Comparison of ENCODE assay signal across 12 cellular contexts in genomic region chr2:25912851-25913695, GRCh38. TPM values are rescaled to one million over a fixed set of nuclear protein-coding genes. Genes with fewer than 3 reads are reported as not detected.
A peak's percentile ranks its signal among the peaks of the same experiment; 100 is the strongest.
DNase-seq lines count a peak whose midpoint lies in the region; ATAC-seq and TF ChIP-seq lines count a peak whose summit lies in the region.
"Had no signal": no experiment of that assay in that cellular context is flagged by ENCODE, and none has a peak within 500 bp of the region (broad histone marks: within the 10 kb centered on the region; RNA-seq: fewer than 3 reads in every experiment).

No MANE protein-coding gene starts in this region.

- CTCF ChIA-PET in activated naive CD4-positive, alpha-beta T cell treated with anti-CD3 and anti-CD28 coated beads, Interleukin-2, amount 10 ng/mL, durations not matched to agents 7 days and 5 days (lab: Charles Lee) = no interaction called here

- no peaks in the 10 kb centered on the region for H3K79me2 ChIP-seq in hepatocyte

- no peaks in the 10 kb centered on the region for H3K9me2 ChIP-seq in hepatocyte (replicated peaks; ENCODE audit: insufficient read depth)

- H3K4me3 ChIP-seq in cardiac muscle cell = no peak overlapping the region
- H3K4me3 ChIP-seq in RWPE2 (ENCODE audit: severe bottlenecking) = no peak overlapping the region
- H3K4me3 ChIP-seq in hepatocyte = no peak overlapping the region
- no peak overlapping the region for H3K4me3 ChIP-seq in esophagus squamous epithelium
- H3K4me3 ChIP-seq: body of pancreas had no signal

- H3K9me3 ChIP-seq in cardiac muscle cell (ENCODE audit: low read depth) = no peaks in the 10 kb centered on the region
- H3K9me3 ChIP-seq in RWPE2 (ENCODE audit: severe bottlenecking) = no peaks in the 10 kb centered on the region
- no peaks in the 10 kb centered on the region for H3K9me3 ChIP-seq in hepatocyte (ENCODE audit: low read depth)
- no peaks in the 10 kb centered on the region for H3K9me3 ChIP-seq in esophagus squamous epithelium
- H3K9me3 ChIP-seq: body of pancreas had no signal

- H3K4me1 Mint-ChIP-seq in natural killer cell = peaks cover 8 to 10% of the 10 kb centered on the region in 2 donors
- H3K4me1 Mint-ChIP-seq in activated naive CD4-positive, alpha-beta T cell treated with anti-CD3 and anti-CD28 coated beads, Interleukin-2, amount 10 ng/mL, durations not matched to agents 7 days and 5 days = peaks cover 19% of the 10 kb centered on the region

- H4K20me1 ChIP-seq in hepatocyte (ENCODE audit: insufficient read depth, poor library complexity, severe bottlenecking) = no peaks in the 10 kb centered on the region

- H3K27me3 ChIP-seq in cardiac muscle cell (no peaks in the 10 kb centered on the region), RWPE2 (ENCODE audit: insufficient read depth, poor library complexity, severe bottlenecking) (no peaks in the 10 kb centered on the region), hepatocyte (no peaks in the 10 kb centered on the region), esophagus squamous epithelium (no peaks in the 10 kb centered on the region)
- H3K27me3 ChIP-seq: body of pancreas had no signal

- 13% methylated on average over 10 of the region's 10 CpGs for WGBS in hepatocyte (ENCODE audit: low lambda C conversion rate, missing lambda C conversion rate)
- 16 to 23% methylated on average over 9 to 10 of the region's 10 CpGs for WGBS in esophagus squamous epithelium, 2 donors

- H3K36me3 ChIP-seq in cardiac muscle cell (no peaks in the 10 kb centered on the region), RWPE2 (ENCODE audit: low read depth) (no peaks in the 10 kb centered on the region), hepatocyte (replicated peaks; ENCODE audit: insufficient read depth, low read depth) (no peaks in the 10 kb centered on the region), esophagus squamous epithelium (no peaks in the 10 kb centered on the region)

- intact Hi-C loops in left cardiac atrium (cut with DNase I) = no loop called here
- intact Hi-C loops in natural killer cell (cut with micrococcal nuclease) = no loop called here
- intact Hi-C loops in esophagus squamous epithelium (cut with DNase I) = no loop called here

- TF ChIP-seq CTCF in cardiac muscle cell (IDR thresholded peaks at IDR 0.05; ENCODE audit: low read depth, low read length) (no peak), RWPE2 (IDR thresholded peaks at IDR 0.05; ENCODE audit: poor library complexity, severe bottlenecking) (no peak), hepatocyte (IDR thresholded peaks at IDR 0.05; ENCODE audit: poor library complexity) (no peak), natural killer cell (IDR thresholded peaks at IDR 0.05) (no peak), esophagus squamous epithelium (IDR thresholded peaks at IDR 0.05) (no peak)

- peak overlapping the region; percentile 8 for H3K4me2 ChIP-seq in hepatocyte

- no peak overlapping the region for H3K27ac Mint-ChIP-seq in natural killer cell
- H3K27ac Mint-ChIP-seq in activated naive CD4-positive, alpha-beta T cell treated with anti-CD3 and anti-CD28 coated beads, Interleukin-2, amount 10 ng/mL, durations not matched to agents 7 days and 5 days = no peak overlapping the region
- H3K27ac Mint-ChIP-seq: activated CD4-positive, alpha-beta memory T cell treated with anti-CD3 and anti-CD28 coated beads for 36 hours had no signal

- H3K27ac ChIP-seq in cardiac muscle cell (no peak overlapping the region), RWPE2 (ENCODE audit: poor library complexity, severe bottlenecking) (no peak overlapping the region), hepatocyte (no peak overlapping the region), esophagus squamous epithelium (no peak overlapping the region)
- H3K27ac ChIP-seq: body of pancreas had no signal

- ATAC-seq in left cardiac atrium (no peak), RWPE2 (ENCODE audit: low read depth) (peak; percentile 52; the same call in 2 of the 3 replicates), natural killer cell (no peak)
- ATAC-seq: body of pancreas; stimulated activated naive CD8-positive, alpha-beta T cell treated with anti-CD3 and anti-CD28 coated beads, Interleukin-15, Interleukin-2, amounts not matched to agents 100 U/mL and 50 U/mL, for 24 hours had no signal

- no peak overlapping the region for H2AFZ ChIP-seq in hepatocyte

- DNase-seq in cardiac muscle cell (ENCODE audit: low read depth in 1 of 2, low spot score in 1 of 2) (peak; percentile 7 to 19), left cardiac atrium (no peak), RWPE2 (ENCODE audit: low spot score) (no peak), hepatocyte (ENCODE audit: low spot score) (no peak), DMS79 (lab: John Stamatoyannopoulos, UW) (no peak), natural killer cell (no peak), esophagus squamous epithelium (lab: John Stamatoyannopoulos, UW) (no peak)
- DNase-seq in activated naive CD4-positive, alpha-beta T cell treated with anti-CD3 and anti-CD28 coated beads, Interleukin-2, amount 10 ng/mL, durations not matched to agents 7 days and 5 days = no peak
- DNase-seq: activated CD4-positive, alpha-beta memory T cell treated with anti-CD3 and anti-CD28 coated beads for 36 hours; body of pancreas; stimulated activated naive CD8-positive, alpha-beta T cell treated with anti-CD3 and anti-CD28 coated beads, Interleukin-15, Interleukin-2, amounts not matched to agents 100 U/mL and 50 U/mL, for 24 hours had no signal

- H3K36me3 Mint-ChIP-seq in natural killer cell = no peaks in the 10 kb centered on the region
- H3K36me3 Mint-ChIP-seq in activated naive CD4-positive, alpha-beta T cell treated with anti-CD3 and anti-CD28 coated beads, Interleukin-2, amount 10 ng/mL, durations not matched to agents 7 days and 5 days = no peaks in the 10 kb centered on the region
- H3K36me3 Mint-ChIP-seq: activated CD4-positive, alpha-beta memory T cell treated with anti-CD3 and anti-CD28 coated beads for 36 hours had no signal

- no peaks in the 10 kb centered on the region for H3K27me3 Mint-ChIP-seq in natural killer cell (ENCODE audit: low read depth in 2 of 2)
- H3K27me3 Mint-ChIP-seq in activated naive CD4-positive, alpha-beta T cell treated with anti-CD3 and anti-CD28 coated beads, Interleukin-2, amount 10 ng/mL, durations not matched to agents 7 days and 5 days = peaks cover 7% of the 10 kb centered on the region
- H3K27me3 Mint-ChIP-seq: activated CD4-positive, alpha-beta memory T cell treated with anti-CD3 and anti-CD28 coated beads for 36 hours had no signal

- no peaks in the 10 kb centered on the region for H3K9me3 Mint-ChIP-seq in natural killer cell
- no peaks in the 10 kb centered on the region for H3K9me3 Mint-ChIP-seq in activated naive CD4-positive, alpha-beta T cell treated with anti-CD3 and anti-CD28 coated beads, Interleukin-2, amount 10 ng/mL, durations not matched to agents 7 days and 5 days
- H3K9me3 Mint-ChIP-seq: activated CD4-positive, alpha-beta memory T cell treated with anti-CD3 and anti-CD28 coated beads for 36 hours; IgD-negative memory B cell had no signal

- H3K4me3 Mint-ChIP-seq in natural killer cell = no peak overlapping the region
- H3K4me3 Mint-ChIP-seq in activated naive CD4-positive, alpha-beta T cell treated with anti-CD3 and anti-CD28 coated beads, Interleukin-2, amount 10 ng/mL, durations not matched to agents 7 days and 5 days = no peak overlapping the region
- H3K4me3 Mint-ChIP-seq: activated CD4-positive, alpha-beta memory T cell treated with anti-CD3 and anti-CD28 coated beads for 36 hours; IgD-negative memory B cell had no signal

- no peak for TF ChIP-seq POLR2A in esophagus squamous epithelium (IDR thresholded peaks at IDR 0.05)

- H3K4me1 ChIP-seq in cardiac muscle cell (ENCODE audit: low read depth) = no peaks in the 10 kb centered on the region
- no peaks in the 10 kb centered on the region for H3K4me1 ChIP-seq in RWPE2 (ENCODE audit: insufficient read depth, poor library complexity, severe bottlenecking)
- peaks cover 5% of the 10 kb centered on the region for H3K4me1 ChIP-seq in hepatocyte (ENCODE audit: insufficient read depth)
- H3K4me1 ChIP-seq in esophagus squamous epithelium = no peaks in the 10 kb centered on the region
- H3K4me1 ChIP-seq: body of pancreas had no signal

RNA-seq across cellular contexts. Expression of gene ASXL2, which starts 34.8 kb away (rescaled TPM):
- total RNA-seq in cardiac muscle cell = 14.7 and 16.6 TPM in 2 replicates
- 5.3 and 5.5 TPM in 2 replicates for polyA plus RNA-seq in cardiac muscle cell
- total RNA-seq in left cardiac atrium = 10 to 100 TPM; 21.7 to 22.2 TPM
- total RNA-seq in hepatocyte = 13.3 and 15.3 TPM in 2 replicates
- 4.3 and 5.8 TPM in 2 replicates for polyA plus RNA-seq in hepatocyte
- 10 to 100 TPM; 27.7 to 32.6 (median 27.8) TPM for total RNA-seq in natural killer cell
- 10 to 100 TPM; 15.3 to 17.5 (median 16.3) TPM for total RNA-seq in esophagus squamous epithelium

Comparison
In these comparisons a context has a peak if more than half of its experiments do, and no peak if none do; other contexts are left out.
1. DNase-seq: peak in cardiac muscle cell (2 of 2); none in left cardiac atrium (single experiment), RWPE2 (single experiment), hepatocyte (single experiment), DMS79 (single experiment), natural killer cell (single experiment), activated naive CD4-positive, alpha-beta T cell treated with anti-CD3 and anti-CD28 coated beads, Interleukin-2, amount 10 ng/mL, durations not matched to agents 7 days and 5 days (single experiment) and esophagus squamous epithelium (single experiment).